In the genomic region with DNA sequence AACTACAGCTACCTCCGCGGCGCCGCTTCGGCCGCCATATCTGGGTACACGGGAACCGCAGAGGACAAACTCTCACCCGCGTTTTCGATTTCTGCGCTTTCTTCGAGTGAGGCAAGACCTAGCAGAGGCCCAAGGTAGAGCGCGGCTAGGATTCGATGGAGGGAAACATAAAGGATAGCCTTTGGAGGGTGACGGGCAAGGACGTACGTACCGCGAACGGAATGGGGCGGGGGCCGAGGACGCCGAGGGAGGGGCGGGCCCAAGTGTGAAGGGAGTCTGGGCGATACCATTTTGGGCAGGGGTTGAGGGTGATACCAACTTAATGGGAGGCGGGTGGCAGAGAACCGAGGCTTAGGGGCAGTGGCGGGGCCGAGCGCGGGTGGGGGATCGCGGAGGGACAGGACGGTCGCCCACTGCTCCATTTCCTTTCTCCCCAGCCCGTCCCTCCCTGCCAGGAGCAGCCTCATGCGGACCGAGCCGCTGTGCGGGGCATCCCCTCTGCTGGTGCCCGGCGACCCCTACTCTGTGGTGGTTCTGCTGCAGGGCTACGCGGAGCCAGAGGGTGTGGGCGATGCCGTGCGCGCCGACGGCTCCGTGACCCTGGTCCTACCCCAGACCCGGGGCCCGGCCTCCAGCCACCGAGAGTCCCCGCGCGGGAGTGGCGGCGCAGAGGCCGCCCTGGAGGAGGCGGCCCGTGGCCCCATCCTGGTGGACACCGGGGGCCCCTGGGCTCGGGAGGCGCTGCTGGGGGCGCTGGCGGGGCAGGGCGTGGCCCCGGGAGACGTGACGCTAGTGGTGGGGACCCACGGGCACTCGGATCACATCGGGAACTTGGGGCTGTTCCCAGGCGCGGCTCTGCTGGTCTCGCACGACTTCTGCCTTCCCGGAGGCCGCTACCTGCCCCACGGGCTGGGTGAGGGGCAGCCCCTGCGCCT, we compare ENCODE assay signal across 8 cellular contexts. TPM values are rescaled to one million over a fixed set of nuclear protein-coding genes. Genes with fewer than 3 reads are reported as not detected.
DNase-seq lines count a peak whose midpoint lies in the region; ATAC-seq, FAIRE-seq and TF ChIP-seq lines count a peak whose summit lies in the region.

A gene with protein sequence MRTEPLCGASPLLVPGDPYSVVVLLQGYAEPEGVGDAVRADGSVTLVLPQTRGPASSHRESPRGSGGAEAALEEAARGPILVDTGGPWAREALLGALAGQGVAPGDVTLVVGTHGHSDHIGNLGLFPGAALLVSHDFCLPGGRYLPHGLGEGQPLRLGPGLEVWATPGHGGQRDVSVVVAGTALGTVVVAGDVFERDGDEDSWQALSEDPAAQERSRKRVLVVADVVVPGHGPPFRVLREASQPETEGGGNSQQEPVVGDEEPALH (plus strand): TSS at position 37 of the 935 bp plus-strand sequence. CDS start 429 bp downstream, at position 466.

- H4K20me1 ChIP-seq in astrocyte (ENCODE audit: insufficient read depth, low read length), result no peaks in the 10 kb centered on the region

- H3K4me3 ChIP-seq in astrocyte (ENCODE audit: insufficient read depth, low read depth, low read length), result peak within 1 kb of the TSS; percentile 94
- H3K4me3 ChIP-seq in rectal smooth muscle tissue (ENCODE audit: low read length), result peak within 1 kb of the TSS; percentile 94
- H3K4me3 ChIP-seq in vagina, result peak within 1 kb of the TSS; percentile 86 to 92

- H3K27me3 ChIP-seq in astrocyte (ENCODE audit: insufficient read depth, low read length) (no peaks in the 10 kb centered on the region), rectal smooth muscle tissue (ENCODE audit: control insufficient read depth, insufficient read depth, low read length) (no peaks in the 10 kb centered on the region), vagina (no peaks in the 10 kb centered on the region)

- H3K9me3 Mint-ChIP-seq in astrocyte (ENCODE audit: unreplicated experiment), result no peaks in the 10 kb centered on the region

- H3K36me3 ChIP-seq in astrocyte (ENCODE audit: insufficient read depth, low read length) (peaks cover 2% of the 10 kb centered on the region), rectal smooth muscle tissue (ENCODE audit: control insufficient read depth, insufficient read depth, low read length) (no peaks in the 10 kb centered on the region), vagina (no peaks in the 10 kb centered on the region)

- H3K27ac ChIP-seq in astrocyte (ENCODE audit: low read depth, low read length) (peak within 1 kb of the TSS; percentile 95), rectal smooth muscle tissue (ENCODE audit: low read depth, low read length) (peak within 1 kb of the TSS; percentile 97), vagina (peak within 1 kb of the TSS; percentile 96)

- peaks cover 4% of the 10 kb centered on the region for H3K27me3 Mint-ChIP-seq in astrocyte (ENCODE audit: low read depth, unreplicated experiment)

- peak within 1 kb of the TSS; percentile 98 for H3K4me3 Mint-ChIP-seq in astrocyte (ENCODE audit: unreplicated experiment)

- ATAC-seq in HG02938 (IDR thresholded peaks at IDR 0.05; ENCODE audit: unreplicated experiment), result peak; percentile 62

- H3K4me2 ChIP-seq in astrocyte (ENCODE audit: low read length), result peak within 1 kb of the TSS; percentile 99

- TF ChIP-seq CTCF in GM13976 (IDR thresholded peaks at IDR 0.05; ENCODE audit: borderline replicate concordance, control extremely low read depth, extremely low read depth, insufficient read depth, missing control alignments) (no peak), astrocyte (IDR thresholded peaks at IDR 0.05; ENCODE audit: insufficient read depth, low read depth, low read length) (no peak), vagina (IDR thresholded peaks at IDR 0.05) (no peak)

- intact Hi-C loops in vagina (cut with DNase I), result no loop called here

- DNase-seq in GM13976 (ENCODE audit: low spot score), result peak; percentile 93
- DNase-seq in NCI-H2029 (lab: John Stamatoyannopoulos, UW), result peak; percentile 92
- peak; percentile 85 for DNase-seq in T-helper 22 cell (ENCODE audit: low read depth)
- peak; percentile 86 for DNase-seq in astrocyte (ENCODE audit: low read depth)
- peak; percentile 93 for DNase-seq in hepatic stellate cell (ENCODE audit: low spot score)
- DNase-seq in vagina (ENCODE audit: extremely low spot score in 2 of 2), result no peak

- H3K4me1 Mint-ChIP-seq in astrocyte (ENCODE audit: low read depth, unreplicated experiment), result no peaks in the 10 kb centered on the region

- H3K27ac Mint-ChIP-seq in astrocyte (ENCODE audit: unreplicated experiment), result peak within 1 kb of the TSS; percentile 99

- H3K4me1 ChIP-seq in astrocyte (ENCODE audit: insufficient read depth, low read length) (peaks cover 19% of the 10 kb centered on the region), rectal smooth muscle tissue (ENCODE audit: control insufficient read depth, insufficient read depth, low read length) (peaks cover 3% of the 10 kb centered on the region), vagina (peaks cover 41% of the 10 kb centered on the region)

- no peak for FAIRE-seq in astrocyte (lab: Jason Lieb, UNC)

- H3K9me3 ChIP-seq in astrocyte (ENCODE audit: insufficient read depth, low read depth, low read length) (no peaks in the 10 kb centered on the region), vagina (no peaks in the 10 kb centered on the region)

- H3K9ac ChIP-seq in astrocyte (ENCODE audit: low read length), result peak within 1 kb of the TSS; percentile 95
- H3K9ac ChIP-seq in rectal smooth muscle tissue (ENCODE audit: low read length), result peak within 1 kb of the TSS; percentile 81

- in situ Hi-C loops in GM13976 (cut with MboI; ENCODE audit: low sequenced_read_pairs, unreplicated experiment), result no loop called here

- H3K79me2 ChIP-seq in astrocyte (ENCODE audit: insufficient read depth, low read length), result peaks cover 5% of the 10 kb centered on the region

- no peak for TF ChIP-seq POLR2A in vagina (IDR thresholded peaks at IDR 0.05)

- H2AFZ ChIP-seq in astrocyte (ENCODE audit: low read depth, low read length), result peak within 1 kb of the TSS; percentile 98

- peaks cover 6% of the 10 kb centered on the region for H3K36me3 Mint-ChIP-seq in astrocyte (ENCODE audit: low read depth, unreplicated experiment)

RNA-seq across cellular contexts. Expression of the gene that starts here (rescaled TPM):
- total RNA-seq in astrocyte (2.3 and 2.7 TPM in 2 replicates), vagina (2.9 TPM)

Comparison
In these comparisons a context has a peak if more than half of its experiments do, and no peak if none do; other contexts are left out.
1. DNase-seq: peak in GM13976 (single experiment), NCI-H2029 (single experiment), T-helper 22 cell (single experiment), astrocyte (single experiment) and hepatic stellate cell (single experiment); none in vagina (0 of 2).
2. Peak in every context shown above with its lines, with median percentiles within 50 percentile points of each other: H3K27ac ChIP-seq and H3K4me3 ChIP-seq.